Comparison of ENCODE assay signal across 8 cellular contexts in genomic region chr19:15702590-15702930, GRCh38. TPM values are rescaled to one million over a fixed set of nuclear protein-coding genes. Genes with fewer than 3 reads are reported as not detected.
A peak's percentile ranks its signal among the peaks of the same experiment; 100 is the strongest.
DNase-seq lines count a peak whose midpoint lies in the region; ATAC-seq and TF ChIP-seq lines count a peak whose summit lies in the region.

No MANE protein-coding gene starts in this region.

- no peak for ATAC-seq in HG03457 (IDR thresholded peaks at IDR 0.05; ENCODE audit: unreplicated experiment)
- ATAC-seq in HG03025 (IDR thresholded peaks at IDR 0.05; ENCODE audit: low FRiP score, unreplicated experiment): no peak
- no peak for ATAC-seq in HG03432 (IDR thresholded peaks at IDR 0.05; ENCODE audit: unreplicated experiment)

- POLR2A ChIA-PET in RWPE1 (lab: Yijun Ruan, JAX; ENCODE audit: low non-redundant PET): no interaction called here

- CTCF ChIA-PET in RWPE1 (lab: Yijun Ruan, JAX): interaction anchor here (0.7 kb wide), 1 partner anchor 118 kb away, joined by 3 read pairs; no protein-coding TSS in a partner anchor

- DNase-seq in COLO668 (lab: John Stamatoyannopoulos, UW; ENCODE audit: unreplicated experiment) (peak; percentile 72), HuH-7.5 (ENCODE audit: low spot score) (peak; percentile 22), RWPE1 (ENCODE audit: low spot score) (no peak), fibroblast of pulmonary artery (ENCODE audit: low read depth) (peak; percentile 26), renal cortical epithelial cell (ENCODE audit: low read depth) (peak; percentile 45)

- H3K27ac ChIP-seq in RWPE1: peak overlapping the region; percentile 60

- TF ChIP-seq CTCF in RWPE1 (conservative IDR thresholded peaks at IDR 0.05; ENCODE audit: low read depth) (no peak), fibroblast of pulmonary artery (IDR thresholded peaks at IDR 0.05; ENCODE audit: low read length, missing control alignments) (no peak)

- no peak overlapping the region for H3K4me3 ChIP-seq in fibroblast of pulmonary artery (replicated peaks; ENCODE audit: low read depth, low read length)

RNA-seq across cellular contexts. Expression of gene OR10H2, which starts 25.3 kb away (rescaled TPM):
- not detected in 2 replicates for total RNA-seq in renal cortical epithelial cell

RNA-seq across cellular contexts. Expression of gene CYP4F12, which starts 29.7 kb away (rescaled TPM):
- total RNA-seq in renal cortical epithelial cell: not detected in 2 replicates

RNA-seq across cellular contexts. Expression of gene OR10H3, which starts 35.2 kb away (rescaled TPM):
- not detected in 2 replicates for total RNA-seq in renal cortical epithelial cell
